Comparison of ENCODE assay signal across 11 cellular contexts in genomic region chr19:46412034-46412982, GRCh38. TPM values are rescaled to one million over a fixed set of nuclear protein-coding genes. Genes with fewer than 3 reads are reported as not detected.
DNase-seq lines count a peak whose midpoint lies in the region; ATAC-seq and TF ChIP-seq lines count a peak whose summit lies in the region.
"Had no signal": no experiment of that assay in that cellular context is flagged by ENCODE, and none has a peak within 500 bp of the region (broad histone marks: within the 10 kb centered on the region; RNA-seq: fewer than 3 reads in every experiment).

No MANE protein-coding gene starts in this region.

- H3K79me2 ChIP-seq in ACC112 (ENCODE audit: control insufficient read depth, insufficient read depth, low read length, unreplicated experiment) (peaks cover 8% of the 10 kb centered on the region), osteoblast (ENCODE audit: insufficient read depth, low read length) (peaks cover 11% of the 10 kb centered on the region)

- peaks cover 11% of the 10 kb centered on the region for H4K20me1 ChIP-seq in osteoblast (ENCODE audit: insufficient read depth, low read length)
- H4K20me1 ChIP-seq: BLaER1 had no signal

- peak overlapping the region; percentile 83 for H3K4me2 ChIP-seq in osteoblast (ENCODE audit: insufficient read depth, low read length)

- H3K4me1 ChIP-seq in ACC112 (ENCODE audit: control insufficient read depth, insufficient read depth, low read length, unreplicated experiment) (peaks cover 5% of the 10 kb centered on the region), SJCRH30 (peaks cover 8% of the 10 kb centered on the region; the same call in 1 of the 2 replicates), osteoblast (ENCODE audit: insufficient read depth, low read length) (peaks cover 14% of the 10 kb centered on the region)

- H3K27ac Mint-ChIP-seq in activated naive CD8-positive, alpha-beta T cell treated with anti-CD3 and anti-CD28 coated beads for 36 hours = no peak overlapping the region
- H3K27ac Mint-ChIP-seq: activated CD4-positive, alpha-beta T cell treated with anti-CD3 and anti-CD28 coated beads, Interleukin-2, amount 10 ng/mL, durations not matched to agents 24 days and 14 days had no signal

- H3K27ac ChIP-seq in ACC112 (ENCODE audit: low read depth, low read length) = no peak overlapping the region
- peak overlapping the region; percentile 80 for H3K27ac ChIP-seq in SJCRH30
- no peak overlapping the region for H3K27ac ChIP-seq in osteoblast (ENCODE audit: low read depth, low read length)
- H3K27ac ChIP-seq: BLaER1 had no signal

- H2AFZ ChIP-seq in ACC112 (ENCODE audit: low read length, unreplicated experiment) = no peak overlapping the region
- no peak overlapping the region for H2AFZ ChIP-seq in osteoblast (ENCODE audit: low read length)

- H3K4me3 ChIP-seq in ACC112 (ENCODE audit: low read depth, low read length) = peak overlapping the region; percentile 77
- H3K4me3 ChIP-seq in SJCRH30 = peak overlapping the region; percentile 77
- peak overlapping the region; percentile 53 to 90 for H3K4me3 ChIP-seq in foreskin fibroblast (ENCODE audit: low read depth in 1 of 2, low read length in 2 of 2)
- H3K4me3 ChIP-seq in osteoblast (ENCODE audit: insufficient read depth, low read length) = peak overlapping the region; percentile 73
- H3K4me3 ChIP-seq: BLaER1 had no signal

- DNase-seq in SJCRH30 (no peak), foreskin fibroblast (peak in 1 of 2 donors; percentile 47), osteoblast (ENCODE audit: insufficient read length, low spot score, missing footprints) (peak; percentile 47), MV-4-11 (lab: John Stamatoyannopoulos, UW) (no peak), NCI-H2081 treated with DMSO at 0.1 percent for 48 hours (lab: John Stamatoyannopoulos, UW) (no peak)
- no peak for DNase-seq in activated naive CD8-positive, alpha-beta T cell treated with anti-CD3 and anti-CD28 coated beads for 36 hours
- DNase-seq: activated CD4-positive, alpha-beta T cell treated with anti-CD3 and anti-CD28 coated beads, Interleukin-2, amount 10 ng/mL, durations not matched to agents 24 days and 14 days; KBM-7 had no signal

- H3K27me3 Mint-ChIP-seq in activated naive CD8-positive, alpha-beta T cell treated with anti-CD3 and anti-CD28 coated beads for 36 hours = peaks cover 94% of the 10 kb centered on the region

- ATAC-seq in HG03139 (IDR thresholded peaks at IDR 0.05; ENCODE audit: unreplicated experiment) = no peak

- H3K9me3 ChIP-seq in SJCRH30 (replicated peaks) = no peaks in the 10 kb centered on the region
- H3K9me3 ChIP-seq in osteoblast (ENCODE audit: low read depth, low read length) = no peaks in the 10 kb centered on the region

- H3K9me3 Mint-ChIP-seq in activated naive CD8-positive, alpha-beta T cell treated with anti-CD3 and anti-CD28 coated beads for 36 hours = no peaks in the 10 kb centered on the region
- H3K9me3 Mint-ChIP-seq: activated CD4-positive, alpha-beta T cell treated with anti-CD3 and anti-CD28 coated beads, Interleukin-2, amount 10 ng/mL, durations not matched to agents 24 days and 14 days had no signal

- H3K36me3 Mint-ChIP-seq in activated naive CD8-positive, alpha-beta T cell treated with anti-CD3 and anti-CD28 coated beads for 36 hours = no peaks in the 10 kb centered on the region

- H3K4me1 Mint-ChIP-seq in activated naive CD8-positive, alpha-beta T cell treated with anti-CD3 and anti-CD28 coated beads for 36 hours = peaks cover 5% of the 10 kb centered on the region

- no peaks in the 10 kb centered on the region for H3K36me3 ChIP-seq in ACC112 (ENCODE audit: insufficient read depth, low read length)
- peaks cover 9% of the 10 kb centered on the region for H3K36me3 ChIP-seq in SJCRH30
- H3K36me3 ChIP-seq in osteoblast (ENCODE audit: insufficient read depth, low read length) = no peaks in the 10 kb centered on the region
- H3K36me3 ChIP-seq: BLaER1 had no signal

- TF ChIP-seq CTCF in foreskin fibroblast (IDR thresholded peaks at IDR 0.05; ENCODE audit: low read depth, low read length) (no peak), osteoblast (IDR thresholded peaks at IDR 0.05; ENCODE audit: extremely low read depth, low read depth, low read length) (no peak)

- no peak overlapping the region for H3K4me3 Mint-ChIP-seq in activated naive CD8-positive, alpha-beta T cell treated with anti-CD3 and anti-CD28 coated beads for 36 hours
- H3K4me3 Mint-ChIP-seq: activated CD4-positive, alpha-beta T cell treated with anti-CD3 and anti-CD28 coated beads, Interleukin-2, amount 10 ng/mL, durations not matched to agents 24 days and 14 days had no signal

- peaks cover 12% of the 10 kb centered on the region; the same call in 1 of the 2 replicates for H3K27me3 ChIP-seq in ACC112 (ENCODE audit: insufficient read depth, low read length)
- H3K27me3 ChIP-seq in SJCRH30 = no peaks in the 10 kb centered on the region
- peaks cover 7% of the 10 kb centered on the region for H3K27me3 ChIP-seq in osteoblast (ENCODE audit: insufficient read depth, low read length)

RNA-seq across cellular contexts. Expression of gene CCDC8, which starts 1.1 kb away (rescaled TPM):
- total RNA-seq in SJCRH30 (2014; rRNA removed; shearing (Covaris generic)) = 39.7 and 41.8 TPM in 2 replicates
- total RNA-seq in osteoblast = 17.4 and 22.1 TPM in 2 replicates
- total RNA-seq in activated naive CD8-positive, alpha-beta T cell treated with anti-CD3 and anti-CD28 coated beads for 36 hours = under 1 TPM; 0.08 TPM
- total RNA-seq: activated CD4-positive, alpha-beta T cell treated with anti-CD3 and anti-CD28 coated beads, Interleukin-2, amount 10 ng/mL, durations not matched to agents 24 days and 14 days had no signal

RNA-seq across cellular contexts. Expression of gene PNMA8C, which starts 16.4 kb away (rescaled TPM):
- total RNA-seq in SJCRH30 (2014; rRNA removed; shearing (Covaris generic)) = 0.02 TPM in 1 of 2 replicates, not detected in the other
- total RNA-seq in osteoblast = under 0.01 and 0.36 TPM in 2 replicates
- not detected for total RNA-seq in activated naive CD8-positive, alpha-beta T cell treated with anti-CD3 and anti-CD28 coated beads for 36 hours
- total RNA-seq: activated CD4-positive, alpha-beta T cell treated with anti-CD3 and anti-CD28 coated beads, Interleukin-2, amount 10 ng/mL, durations not matched to agents 24 days and 14 days had no signal

RNA-seq across cellular contexts. Expression of gene PNMA8A, which starts 59.1 kb away (rescaled TPM):
- total RNA-seq in SJCRH30 (2014; rRNA removed; shearing (Covaris generic)) = 40.1 and 41.8 TPM in 2 replicates
- 2.1 and 2.2 TPM in 2 replicates for total RNA-seq in osteoblast
- total RNA-seq in activated naive CD8-positive, alpha-beta T cell treated with anti-CD3 and anti-CD28 coated beads for 36 hours = 1 to 10 TPM; 6.0 to 6.3 TPM
- total RNA-seq: activated CD4-positive, alpha-beta T cell treated with anti-CD3 and anti-CD28 coated beads, Interleukin-2, amount 10 ng/mL, durations not matched to agents 24 days and 14 days had no signal

Comparison
In these comparisons a context has a peak if more than half of its experiments do, and no peak if none do; other contexts are left out.
1. RNA of gene CCDC8, which starts 1.1 kb away (total RNA-seq): 39.7 to 41.8 TPM in SJCRH30 and 17.4 to 22.1 TPM in osteoblast; 0.08 TPM in activated naive CD8-positive, alpha-beta T cell treated with anti-CD3 and anti-CD28 coated beads for 36 hours; every median in the first group is over 10 times any median in the second.
2. Peak in every context shown above with its lines, with median percentiles within 50 percentile points of each other: H3K4me3 ChIP-seq.